Comparison of ENCODE assay signal across 1 cellular context in the genomic region with DNA sequence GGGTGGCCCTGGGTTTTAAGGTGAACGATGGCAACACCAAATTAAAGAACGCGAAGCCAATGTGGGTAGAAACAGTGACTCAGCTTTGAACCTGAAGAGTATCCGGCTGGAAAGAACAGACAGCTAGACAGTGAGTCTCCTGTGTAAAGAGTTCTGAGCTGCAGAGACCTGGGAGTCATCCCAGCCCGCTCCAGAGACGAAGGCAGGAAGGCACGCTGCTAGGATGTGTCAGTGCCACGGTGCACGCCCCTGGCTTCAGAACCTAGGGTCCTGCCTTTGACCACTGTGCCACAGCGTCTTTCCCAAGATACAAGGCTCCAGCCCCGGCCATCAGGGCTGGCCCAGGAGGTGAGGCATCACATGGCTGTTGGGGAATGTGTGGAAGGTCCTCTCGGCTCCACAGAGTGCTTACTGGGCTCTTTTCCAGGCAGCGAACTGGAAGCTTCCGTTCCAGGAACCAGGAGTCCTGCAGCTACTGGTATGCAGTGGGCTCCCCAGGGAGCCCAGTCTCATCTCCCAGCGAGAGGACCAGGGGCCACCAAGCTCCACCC.
TF ChIP-seq lines count a peak whose summit lies in the region.

No MANE protein-coding gene starts in this region.

TF ChIP-seq in HepG2, 621 proteins besides CTCF, POLR2A, EP300 and RAD21:
- no peak for TF ChIP-seq XBP1 (CRISPR knock-in tag; IDR thresholded peaks at IDR 0.05)
- no peak for TF ChIP-seq ZNF446 (CRISPR knock-in tag; IDR thresholded peaks at IDR 0.05)
- TF ChIP-seq ZNF780A (CRISPR knock-in tag; IDR thresholded peaks at IDR 0.05): no peak
- no peak for TF ChIP-seq BORCS8-MEF2B (CRISPR knock-in tag; IDR thresholded peaks at IDR 0.05)
- TF ChIP-seq SRSF4 (IDR thresholded peaks at IDR 0.05; ENCODE audit: low read depth, low read length, poor library complexity, severe bottlenecking): no peak
- TF ChIP-seq, protein P1, sequence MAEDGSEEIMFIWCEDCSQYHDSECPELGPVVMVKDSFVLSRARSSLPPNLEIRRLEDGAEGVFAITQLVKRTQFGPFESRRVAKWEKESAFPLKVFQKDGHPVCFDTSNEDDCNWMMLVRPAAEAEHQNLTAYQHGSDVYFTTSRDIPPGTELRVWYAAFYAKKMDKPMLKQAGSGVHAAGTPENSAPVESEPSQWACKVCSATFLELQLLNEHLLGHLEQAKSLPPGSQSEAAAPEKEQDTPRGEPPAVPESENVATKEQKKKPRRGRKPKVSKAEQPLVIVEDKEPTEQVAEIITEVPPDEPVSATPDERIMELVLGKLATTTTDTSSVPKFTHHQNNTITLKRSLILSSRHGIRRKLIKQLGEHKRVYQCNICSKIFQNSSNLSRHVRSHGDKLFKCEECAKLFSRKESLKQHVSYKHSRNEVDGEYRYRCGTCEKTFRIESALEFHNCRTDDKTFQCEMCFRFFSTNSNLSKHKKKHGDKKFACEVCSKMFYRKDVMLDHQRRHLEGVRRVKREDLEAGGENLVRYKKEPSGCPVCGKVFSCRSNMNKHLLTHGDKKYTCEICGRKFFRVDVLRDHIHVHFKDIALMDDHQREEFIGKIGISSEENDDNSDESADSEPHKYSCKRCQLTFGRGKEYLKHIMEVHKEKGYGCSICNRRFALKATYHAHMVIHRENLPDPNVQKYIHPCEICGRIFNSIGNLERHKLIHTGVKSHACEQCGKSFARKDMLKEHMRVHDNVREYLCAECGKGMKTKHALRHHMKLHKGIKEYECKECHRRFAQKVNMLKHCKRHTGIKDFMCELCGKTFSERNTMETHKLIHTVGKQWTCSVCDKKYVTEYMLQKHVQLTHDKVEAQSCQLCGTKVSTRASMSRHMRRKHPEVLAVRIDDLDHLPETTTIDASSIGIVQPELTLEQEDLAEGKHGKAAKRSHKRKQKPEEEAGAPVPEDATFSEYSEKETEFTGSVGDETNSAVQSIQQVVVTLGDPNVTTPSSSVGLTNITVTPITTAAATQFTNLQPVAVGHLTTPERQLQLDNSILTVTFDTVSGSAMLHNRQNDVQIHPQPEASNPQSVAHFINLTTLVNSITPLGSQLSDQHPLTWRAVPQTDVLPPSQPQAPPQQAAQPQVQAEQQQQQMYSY (CRISPR knock-in tag; IDR thresholded peaks at IDR 0.05): no peak
- TF ChIP-seq GRHL1 (CRISPR knock-in tag; conservative IDR thresholded peaks at IDR 0.05): no peak
- no peak for TF ChIP-seq ZNF598 (CRISPR knock-in tag; IDR thresholded peaks at IDR 0.05; ENCODE audit: borderline replicate concordance)
- TF ChIP-seq ZNF570 (CRISPR knock-in tag; IDR thresholded peaks at IDR 0.05; ENCODE audit: borderline replicate concordance): no peak
TF ChIP-seq in HepG2: peak in this region for 0.
